ENCODE assay signal across 12 cellular contexts in genomic region chr10:125878957-125879835, GRCh38. TPM values are rescaled to one million over a fixed set of nuclear protein-coding genes. Genes with fewer than 3 reads are reported as not detected.
DNase-seq lines count a peak whose midpoint lies in the region; ATAC-seq and TF ChIP-seq lines count a peak whose summit lies in the region.
"Had no signal": no experiment of that assay in that cellular context is flagged by ENCODE, and none has a peak within 500 bp of the region (broad histone marks: within the 10 kb centered on the region; RNA-seq: fewer than 3 reads in every experiment).

No MANE protein-coding gene starts in this region.

- H3K4me1 ChIP-seq in RWPE2 (ENCODE audit: insufficient read depth, poor library complexity, severe bottlenecking), result peaks cover 9% of the 10 kb centered on the region
- H3K4me1 ChIP-seq: parathyroid adenoma had no signal

- peaks cover 44% of the 10 kb centered on the region for H3K36me3 ChIP-seq in RWPE2 (ENCODE audit: low read depth)

- H3K27me3 ChIP-seq in RWPE2 (ENCODE audit: insufficient read depth, poor library complexity, severe bottlenecking), result no peaks in the 10 kb centered on the region

- peak overlapping the region; percentile 44 for H3K27ac ChIP-seq in RWPE2 (ENCODE audit: poor library complexity, severe bottlenecking)
- H3K27ac ChIP-seq: parathyroid adenoma had no signal

- peak; percentile 99 for ATAC-seq in RWPE2 (ENCODE audit: low read depth)

- DNase-seq in GM04504 (ENCODE audit: low read depth), result peak; percentile 36
- DNase-seq in RWPE2 (ENCODE audit: low spot score), result peak; percentile 68
- DNase-seq in fibroblast of gingiva (ENCODE audit: low read depth), result peak; percentile 64
- DNase-seq in renal cortical epithelial cell (ENCODE audit: low read depth), result peak; percentile 98
- no peak for DNase-seq in T-helper 9 cell
- no peak for DNase-seq in NCI-H146 treated with DMSO at 0.1 percent for 48 hours (lab: John Stamatoyannopoulos, UW; ENCODE audit: unreplicated experiment)
- no peak for DNase-seq in putamen (ENCODE audit: low spot score)
- DNase-seq in activated naive CD4-positive, alpha-beta T cell treated with Interleukin-2 at 50 U/mL for 16 hours, result no peak
- DNase-seq: activated CD4-positive, alpha-beta T cell treated with anti-CD3 and anti-CD28 coated beads for 4 hours; GDM1; MV-4-11 had no signal

- TF ChIP-seq CTCF in RWPE2 (IDR thresholded peaks at IDR 0.05; ENCODE audit: poor library complexity, severe bottlenecking), result no peak

- no peak overlapping the region for H3K4me3 ChIP-seq in RWPE2 (ENCODE audit: severe bottlenecking)

- H3K9me3 ChIP-seq in RWPE2 (ENCODE audit: severe bottlenecking), result no peaks in the 10 kb centered on the region

RNA-seq across cellular contexts. Expression of gene DHX32, which starts 1.9 kb away (rescaled TPM):
- total RNA-seq in renal cortical epithelial cell, result 66.1 and 68.1 TPM in 2 replicates

RNA-seq across cellular contexts. Expression of gene FANK1, which starts 17.2 kb away (rescaled TPM):
- total RNA-seq in renal cortical epithelial cell, result 14.9 and 26.4 TPM in 2 replicates

RNA-seq across cellular contexts. Expression of gene BCCIP, which starts 55.9 kb away (rescaled TPM):
- 46.4 and 71.1 TPM in 2 replicates for total RNA-seq in renal cortical epithelial cell

RNA-seq across cellular contexts. Expression of gene UROS, which starts 56.1 kb away (rescaled TPM):
- total RNA-seq in renal cortical epithelial cell, result 45.3 and 68.8 TPM in 2 replicates

Comparison
In these comparisons a context has a peak if more than half of its experiments do, and no peak if none do; other contexts are left out.
1. DNase-seq: peak in GM04504 (single experiment), RWPE2 (single experiment), fibroblast of gingiva (single experiment) and renal cortical epithelial cell (single experiment); none in T-helper 9 cell (single experiment), NCI-H146 treated with DMSO at 0.1 percent for 48 hours (single experiment), putamen (single experiment) and activated naive CD4-positive, alpha-beta T cell treated with Interleukin-2 at 50 U/mL for 16 hours (single experiment).